25 cellular contexts compared by ENCODE assay signal in the genomic region with DNA sequence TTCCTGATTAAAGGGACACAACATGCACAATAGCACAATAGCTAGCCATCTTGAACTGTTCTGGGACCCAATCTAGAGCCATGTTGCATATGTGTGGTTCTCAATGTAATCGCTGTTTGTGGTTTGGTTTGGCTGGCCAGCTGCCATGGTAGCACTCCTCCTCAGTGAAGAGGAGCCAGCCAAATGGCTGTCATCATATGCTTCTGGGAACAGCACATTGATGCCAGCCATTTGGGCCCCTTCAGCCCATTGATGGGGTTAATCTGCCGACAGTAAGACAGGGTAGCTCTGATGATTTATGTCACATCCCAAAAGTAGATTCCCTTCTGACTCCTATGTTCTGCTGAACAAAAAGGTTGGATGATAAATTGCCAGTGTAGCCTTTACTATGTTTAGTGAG. TPM values are rescaled to one million over a fixed set of nuclear protein-coding genes. Genes with fewer than 3 reads are reported as not detected.
DNase-seq lines count a peak whose midpoint lies in the region; ATAC-seq and TF ChIP-seq lines count a peak whose summit lies in the region.
"Had no signal": no experiment of that assay in that cellular context is flagged by ENCODE, and none has a peak within 500 bp of the region (broad histone marks: within the 10 kb centered on the region; RNA-seq: fewer than 3 reads in every experiment).

No MANE protein-coding gene starts in this region.

- no peaks in the 10 kb centered on the region for H3K9me3 Mint-ChIP-seq in T-cell

- ATAC-seq in T-cell (replicated peaks in 1 of 4): no peak
- ATAC-seq: GM23338, SK-N-SH treated with all-trans-retinoic acid at 6 μM for 48 hours had no signal

- H3K4me3 ChIP-seq in fibroblast of the aortic adventitia (ENCODE audit: low read depth, low read length): no peak overlapping the region
- H3K4me3 ChIP-seq in right atrium auricular region: no peak overlapping the region
- H3K4me3 ChIP-seq in thyroid gland (replicated peaks in 1 of 3): no peak overlapping the region
- H3K4me3 ChIP-seq in suprapubic skin: no peak overlapping the region
- H3K4me3 ChIP-seq: GM23338 had no signal

- no peak overlapping the region for H3K27ac Mint-ChIP-seq in T-cell
- H3K27ac Mint-ChIP-seq: B cell; CD4-positive, CD25-positive, alpha-beta regulatory T cell; GM23338; IgD-negative memory B cell had no signal

- intact Hi-C loops in thyroid gland (cut with DNase I): no loop called here

- no peak for TF ChIP-seq POLR2A in thyroid gland (IDR thresholded peaks at IDR 0.05)
- no peak for TF ChIP-seq POLR2A in suprapubic skin (IDR thresholded peaks at IDR 0.05)

- no peak overlapping the region for H3K4me3 Mint-ChIP-seq in T-cell
- H3K4me3 Mint-ChIP-seq: B cell; CD4-positive, CD25-positive, alpha-beta regulatory T cell; GM23338; IgD-negative memory B cell had no signal

- H3K27me3 ChIP-seq in right atrium auricular region: no peaks in the 10 kb centered on the region
- no peaks in the 10 kb centered on the region for H3K27me3 ChIP-seq in thyroid gland
- no peaks in the 10 kb centered on the region for H3K27me3 ChIP-seq in suprapubic skin

- TF ChIP-seq CTCF in fibroblast of the aortic adventitia (IDR thresholded peaks at IDR 0.05; ENCODE audit: insufficient read depth, low read length) (no peak), right atrium auricular region (IDR thresholded peaks at IDR 0.05) (no peak), thyroid gland (IDR thresholded peaks at IDR 0.05) (no peak), suprapubic skin (IDR thresholded peaks at IDR 0.05) (no peak)

- H3K4me1 Mint-ChIP-seq in T-cell: no peaks in the 10 kb centered on the region
- H3K4me1 Mint-ChIP-seq: B cell; CD4-positive, CD25-positive, alpha-beta regulatory T cell; GM23338; IgD-negative memory B cell had no signal

- no peak for TF ChIP-seq EP300 in suprapubic skin (IDR thresholded peaks at IDR 0.05)

- no peaks in the 10 kb centered on the region for H3K36me3 ChIP-seq in right atrium auricular region
- no peaks in the 10 kb centered on the region for H3K36me3 ChIP-seq in thyroid gland
- H3K36me3 ChIP-seq in suprapubic skin: no peaks in the 10 kb centered on the region

- 70 to 100% methylated on average over 1 to 2 of the region's 2 CpGs for WGBS in thyroid gland, 2 donors
- 67% methylated on average over 2 of the region's 2 CpGs for WGBS in suprapubic skin

- H3K36me3 Mint-ChIP-seq in T-cell: peaks cover 19% of the 10 kb centered on the region
- H3K36me3 Mint-ChIP-seq: CD4-positive, CD25-positive, alpha-beta regulatory T cell; IgD-negative memory B cell had no signal

- H3K27me3 Mint-ChIP-seq in T-cell: peaks cover 0 to 16% of the 10 kb centered on the region in 2 donors
- H3K27me3 Mint-ChIP-seq: B cell had no signal

- no peaks in the 10 kb centered on the region for H3K4me1 ChIP-seq in right atrium auricular region
- H3K4me1 ChIP-seq in thyroid gland: no peaks in the 10 kb centered on the region
- H3K4me1 ChIP-seq in suprapubic skin: no peaks in the 10 kb centered on the region

- CTCF ChIA-PET in T-cell (lab: Charles Lee): no interaction called here

- POLR2A ChIA-PET in T-cell (lab: Charles Lee): no interaction called here

- peaks cover 0 to 3% of the 10 kb centered on the region in 2 donors for H3K9me3 ChIP-seq in right atrium auricular region
- H3K9me3 ChIP-seq in thyroid gland: no peaks in the 10 kb centered on the region
- no peaks in the 10 kb centered on the region for H3K9me3 ChIP-seq in suprapubic skin

- peak; percentile 63 for DNase-seq in DMS 273 (lab: John Stamatoyannopoulos, UW; ENCODE audit: unreplicated experiment)
- DNase-seq in DMS 273 treated with DMSO at 0.1 percent for 48 hours (lab: John Stamatoyannopoulos, UW): no peak
- peak; percentile 49 to 77 for DNase-seq in NCI-H524 (lab: John Stamatoyannopoulos, UW)
- DNase-seq in fibroblast of the aortic adventitia (ENCODE audit: low read depth): peak; percentile 8
- no peak for DNase-seq in right atrium auricular region (ENCODE audit: low spot score)
- DNase-seq in T-cell: no peak
- no peak for DNase-seq in thyroid gland
- no peak for DNase-seq in suprapubic skin (ENCODE audit: low spot score in 2 of 2)
- DNase-seq: CD4-positive, CD25-positive, alpha-beta regulatory T cell; COR-L47; DMS53; EL; HCEC 1CT; Karpas-422; NCI-H1048; NCI-H146; NCI-H2107; NCI-H748 treated with DMSO at 0.1 percent for 48 hours; SIG-M5 had no signal

- H3K27ac ChIP-seq in right atrium auricular region: peak overlapping the region; percentile 27 to 74
- no peak overlapping the region for H3K27ac ChIP-seq in thyroid gland
- H3K27ac ChIP-seq in suprapubic skin: no peak overlapping the region
- H3K27ac ChIP-seq: 22Rv1 had no signal

RNA-seq across cellular contexts. Expression of gene AWAT2, which starts 48.5 kb away (rescaled TPM):
- total RNA-seq in fibroblast of the aortic adventitia (ENCODE audit: low replicate concordance) (under 0.01 TPM in 1 of 2 replicates, not detected in the other), right atrium auricular region (not detected), T-cell (not detected), thyroid gland (not detected), suprapubic skin (10 to 100 TPM in 2 of 4 donors, 1 to 10 TPM in 2; 4.7 to 23.0 (median 12.4) TPM)
- total RNA-seq: B cell; CD4-positive, CD25-positive, alpha-beta regulatory T cell; GM23338; RPMI7951 had no signal

Comparison
In these comparisons a context has a peak if more than half of its experiments do, and no peak if none do; other contexts are left out.
1. DNase-seq: peak in DMS 273 (single experiment), NCI-H524 (2 of 2) and fibroblast of the aortic adventitia (single experiment); none in DMS 273 treated with DMSO at 0.1 percent for 48 hours (single experiment), right atrium auricular region (single experiment), T-cell (0 of 34), thyroid gland (0 of 2) and suprapubic skin (0 of 2).
2. H3K27ac ChIP-seq: peak in right atrium auricular region (2 of 2); none in thyroid gland (0 of 3) and suprapubic skin (single experiment).